1 cellular context compared by ENCODE assay signal in genomic region chr18:32803571-32803970, GRCh38.
A peak's percentile ranks its signal among the peaks of the same experiment; 100 is the strongest.
TF ChIP-seq lines count a peak whose summit lies in the region.

No MANE protein-coding gene starts in this region.

TF ChIP-seq in HepG2, 621 proteins besides CTCF, POLR2A, EP300 and RAD21 (continued from another document and continues in another):
- TF ChIP-seq ZFP82 (CRISPR knock-in tag; IDR thresholded peaks at IDR 0.05; ENCODE audit: borderline replicate concordance), result no peak
- TF ChIP-seq ZNF280D (CRISPR knock-in tag; IDR thresholded peaks at IDR 0.05), result peak; percentile 54; the same call in 1 of the 2 replicates
- no peak for TF ChIP-seq MNT (IDR thresholded peaks at IDR 0.05)
- peak; percentile 95 for TF ChIP-seq GATA4 (IDR thresholded peaks at IDR 0.05; ENCODE audit: borderline replicate concordance, low read depth)
- TF ChIP-seq FIP1L1 (IDR thresholded peaks at IDR 0.05; ENCODE audit: borderline replicate concordance, insufficient read depth, low read depth, low read length), result no peak
- TF ChIP-seq U2AF1 (optimal IDR thresholded peaks at IDR 0.05; ENCODE audit: low read depth, low read length), result no peak
- TF ChIP-seq ZNF574 (CRISPR knock-in tag; IDR thresholded peaks at IDR 0.05), result peak; percentile 77
- no peak for TF ChIP-seq ZNF672 (CRISPR knock-in tag; IDR thresholded peaks at IDR 0.05)
- TF ChIP-seq ZNF768 (CRISPR knock-in tag; IDR thresholded peaks at IDR 0.05), result no peak
- no peak for TF ChIP-seq ZNF160 (CRISPR knock-in tag; IDR thresholded peaks at IDR 0.05)
- TF ChIP-seq ZNF792 (CRISPR knock-in tag; IDR thresholded peaks at IDR 0.05), result no peak
- peak; percentile 98 for TF ChIP-seq SOX13 (IDR thresholded peaks at IDR 0.05)
- TF ChIP-seq SOX13 (CRISPR knock-in tag; conservative IDR thresholded peaks at IDR 0.05 in 1 of 2, IDR thresholded peaks at IDR 0.05 in 1 of 2), result peak in 1 of 2 experiments; percentile 99; a peak in 2 of 4 replicates
- TF ChIP-seq RERE (CRISPR knock-in tag; IDR thresholded peaks at IDR 0.05; ENCODE audit: low read depth), result peak; percentile 80
- TF ChIP-seq ZSCAN30 (CRISPR knock-in tag; IDR thresholded peaks at IDR 0.05), result no peak
- TF ChIP-seq RBFOX2 (IDR thresholded peaks at IDR 0.05; ENCODE audit: low read depth, low read length), result peak; percentile 58
- TF ChIP-seq ZFP90 (CRISPR knock-in tag; IDR thresholded peaks at IDR 0.05; ENCODE audit: borderline replicate concordance), result no peak; the same call in 1 of the 2 replicates
- TF ChIP-seq ZNF263 (CRISPR knock-in tag; IDR thresholded peaks at IDR 0.05), result no peak
- no peak for TF ChIP-seq BCLAF1 (IDR thresholded peaks at IDR 0.05)
- peak; percentile 98 for TF ChIP-seq ISL2 (CRISPR knock-in tag; IDR thresholded peaks at IDR 0.05)
- TF ChIP-seq CERS6 (CRISPR knock-in tag; IDR thresholded peaks at IDR 0.05), result no peak
- no peak for TF ChIP-seq CHD2 (IDR thresholded peaks at IDR 0.05; ENCODE audit: low read depth, low read length)
- TF ChIP-seq RFX5 (IDR thresholded peaks at IDR 0.05; ENCODE audit: low read depth, low read length), result no peak
- no peak for TF ChIP-seq ARNT (IDR thresholded peaks at IDR 0.05)
- TF ChIP-seq SP140L (CRISPR knock-in tag; IDR thresholded peaks at IDR 0.05; ENCODE audit: borderline replicate concordance), result no peak
- TF ChIP-seq PBX3 (CRISPR knock-in tag; IDR thresholded peaks at IDR 0.05; ENCODE audit: borderline replicate concordance), result no peak
- peak; percentile 95 for TF ChIP-seq ARID5B (CRISPR knock-in tag; IDR thresholded peaks at IDR 0.05)
- TF ChIP-seq ZNF33B (CRISPR knock-in tag; IDR thresholded peaks at IDR 0.05), result no peak
- no peak for TF ChIP-seq HCFC1 (IDR thresholded peaks at IDR 0.05; ENCODE audit: low read depth, low read length)
- TF ChIP-seq ZNF619 (CRISPR knock-in tag; IDR thresholded peaks at IDR 0.05), result no peak
